ENCODE assay signal across 23 cellular contexts in genomic region chr6:145396499-145396898, GRCh38.
"Had no signal": no experiment of that assay in that cellular context is flagged by ENCODE, and none has a peak within 500 bp of the region (broad histone marks: within the 10 kb centered on the region; RNA-seq: fewer than 3 reads in every experiment).

No MANE protein-coding gene starts in this region.

- H3K27ac Mint-ChIP-seq: immature natural killer cell, mesothelial cell of epicardium had no signal

- H3K4me3 ChIP-seq: coronary artery, dorsolateral prefrontal cortex, esophagus muscularis mucosa, gastroesophageal sphincter, heart left ventricle, hepatocyte, left lung, lower lobe of right lung had no signal

- H3K36me3 Mint-ChIP-seq: mesothelial cell of epicardium had no signal

- H3K4me1 ChIP-seq: esophagus muscularis mucosa, foreskin keratinocyte, gastroesophageal sphincter, heart left ventricle, left lung, lower lobe of right lung had no signal

- FAIRE-seq: colon, endothelial cell of umbilical vein, frontal cortex, kidney had no signal

- H3K9me3 ChIP-seq: esophagus muscularis mucosa, gastroesophageal sphincter, heart left ventricle, left lung, lower lobe of right lung had no signal

- H3K36me3 ChIP-seq: esophagus muscularis mucosa, gastroesophageal sphincter, heart left ventricle, left lung, lower lobe of right lung had no signal

- H3K27me3 ChIP-seq: dorsolateral prefrontal cortex, esophagus muscularis mucosa, foreskin keratinocyte, gastroesophageal sphincter, heart left ventricle, hepatocyte, left lung had no signal

- H3K27ac ChIP-seq: coronary artery, dorsolateral prefrontal cortex, esophagus muscularis mucosa, foreskin keratinocyte, gastroesophageal sphincter, heart left ventricle, hepatocyte, left lung, lower lobe of right lung had no signal

- H3K79me2 ChIP-seq: hepatocyte had no signal

- H3K4me1 Mint-ChIP-seq: immature natural killer cell, mesothelial cell of epicardium had no signal

- H3K4me2 ChIP-seq: hepatocyte had no signal

- ATAC-seq: foreskin keratinocyte, gastroesophageal sphincter, heart left ventricle, left lung, left ventricle myocardium superior, lower lobe of right lung had no signal

- H3K4me3 Mint-ChIP-seq: immature natural killer cell, mesothelial cell of epicardium had no signal

- H2AFZ ChIP-seq: hepatocyte had no signal

- DNase-seq: dermis blood vessel endothelial cell; dorsolateral prefrontal cortex; effector CD4-positive, alpha-beta T cell; effector memory CD4-positive, alpha-beta T cell; foreskin keratinocyte; heart left ventricle; hypothalamus; immature natural killer cell; islet precursor cell; kidney; kidney glomerular epithelial cell; left lung; left ventricle myocardium superior; lower lobe of right lung; mesenchymal stem cell had no signal
